Comparison of ENCODE assay signal across 3 cellular contexts in genomic region chr17:48247603-48248002, GRCh38.
TF ChIP-seq lines count a peak whose summit lies in the region.

No MANE protein-coding gene starts in this region.

TF ChIP-seq in A549, 52 proteins besides CTCF, POLR2A, EP300 and RAD21:
- no peak for TF ChIP-seq EHMT2 (IDR thresholded peaks at IDR 0.05; ENCODE audit: low read depth)
- TF ChIP-seq PHF8 (IDR thresholded peaks at IDR 0.05; ENCODE audit: borderline replicate concordance, low read depth) = no peak
- TF ChIP-seq FOSB (CRISPR knock-in tag; IDR thresholded peaks at IDR 0.05) = no peak
- no peak for TF ChIP-seq EHF (CRISPR knock-in tag; IDR thresholded peaks at IDR 0.05)
- no peak for TF ChIP-seq NPAS2 (CRISPR knock-in tag; IDR thresholded peaks at IDR 0.05; ENCODE audit: borderline replicate concordance)
- no peak for TF ChIP-seq SMC3 (IDR thresholded peaks at IDR 0.05)
- no peak for TF ChIP-seq CBX2 (IDR thresholded peaks at IDR 0.05; ENCODE audit: borderline replicate concordance, low read depth)
- TF ChIP-seq PBX3 (IDR thresholded peaks at IDR 0.05) = no peak
- no peak for TF ChIP-seq HEYL (CRISPR knock-in tag; IDR thresholded peaks at IDR 0.05)
- TF ChIP-seq, protein P1, sequence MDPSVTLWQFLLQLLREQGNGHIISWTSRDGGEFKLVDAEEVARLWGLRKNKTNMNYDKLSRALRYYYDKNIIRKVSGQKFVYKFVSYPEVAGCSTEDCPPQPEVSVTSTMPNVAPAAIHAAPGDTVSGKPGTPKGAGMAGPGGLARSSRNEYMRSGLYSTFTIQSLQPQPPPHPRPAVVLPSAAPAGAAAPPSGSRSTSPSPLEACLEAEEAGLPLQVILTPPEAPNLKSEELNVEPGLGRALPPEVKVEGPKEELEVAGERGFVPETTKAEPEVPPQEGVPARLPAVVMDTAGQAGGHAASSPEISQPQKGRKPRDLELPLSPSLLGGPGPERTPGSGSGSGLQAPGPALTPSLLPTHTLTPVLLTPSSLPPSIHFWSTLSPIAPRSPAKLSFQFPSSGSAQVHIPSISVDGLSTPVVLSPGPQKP (IDR thresholded peaks at IDR 0.05; ENCODE audit: low read depth, low read length) = no peak
- TF ChIP-seq NR3C1 (IDR thresholded peaks at IDR 0.05) = no peak
- TF ChIP-seq MAFK (IDR thresholded peaks at IDR 0.05; ENCODE audit: partially characterized antibody) = no peak
- no peak for TF ChIP-seq CBX8 (IDR thresholded peaks at IDR 0.05)
TF ChIP-seq in A549: peak in this region for 0.

TF ChIP-seq in HCT116, 20 proteins besides CTCF, POLR2A, EP300 and RAD21:
- TF ChIP-seq CBX3 (IDR thresholded peaks at IDR 0.05; ENCODE audit: low read depth) (no peak), ZBTB33 (IDR thresholded peaks at IDR 0.05; ENCODE audit: extremely low read depth, insufficient replicate concordance, low read length) (no peak), ZNF274 (IDR thresholded peaks at IDR 0.05; ENCODE audit: low read depth, low read length) (no peak), FOSL1 (IDR thresholded peaks at IDR 0.05; ENCODE audit: low read depth) (no peak), POLR2AphosphoS5 (IDR thresholded peaks at IDR 0.05; ENCODE audit: low read depth, low read length) (no peak), EZH2 (IDR thresholded peaks at IDR 0.05) (no peak), EZH2phosphoT487 (IDR thresholded peaks at IDR 0.05; ENCODE audit: borderline replicate concordance) (no peak), SP1 (IDR thresholded peaks at IDR 0.05; ENCODE audit: low read depth) (no peak), TCF7L2 (IDR thresholded peaks at IDR 0.05; ENCODE audit: borderline replicate concordance, extremely low read depth, insufficient read depth, insufficient read length) (no peak), ELF1 (IDR thresholded peaks at IDR 0.05; ENCODE audit: borderline replicate concordance, low read depth) (no peak), JUND (IDR thresholded peaks at IDR 0.05) (no peak), ZFX (IDR thresholded peaks at IDR 0.05) (no peak), YY1 (IDR thresholded peaks at IDR 0.05; ENCODE audit: extremely low read depth, insufficient replicate concordance, low read depth, low read length) (no peak), EGR1 (IDR thresholded peaks at IDR 0.05; ENCODE audit: low read depth) (no peak), CEBPB (IDR thresholded peaks at IDR 0.05; ENCODE audit: low read depth) (no peak), SIN3A (IDR thresholded peaks at IDR 0.05; ENCODE audit: low read depth) (no peak), SRF (IDR thresholded peaks at IDR 0.05; ENCODE audit: low read depth) (no peak)
- TF ChIP-seq, protein P2, sequence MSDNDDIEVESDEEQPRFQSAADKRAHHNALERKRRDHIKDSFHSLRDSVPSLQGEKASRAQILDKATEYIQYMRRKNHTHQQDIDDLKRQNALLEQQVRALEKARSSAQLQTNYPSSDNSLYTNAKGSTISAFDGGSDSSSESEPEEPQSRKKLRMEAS (IDR thresholded peaks at IDR 0.05) = no peak
- TF ChIP-seq, protein P3, sequence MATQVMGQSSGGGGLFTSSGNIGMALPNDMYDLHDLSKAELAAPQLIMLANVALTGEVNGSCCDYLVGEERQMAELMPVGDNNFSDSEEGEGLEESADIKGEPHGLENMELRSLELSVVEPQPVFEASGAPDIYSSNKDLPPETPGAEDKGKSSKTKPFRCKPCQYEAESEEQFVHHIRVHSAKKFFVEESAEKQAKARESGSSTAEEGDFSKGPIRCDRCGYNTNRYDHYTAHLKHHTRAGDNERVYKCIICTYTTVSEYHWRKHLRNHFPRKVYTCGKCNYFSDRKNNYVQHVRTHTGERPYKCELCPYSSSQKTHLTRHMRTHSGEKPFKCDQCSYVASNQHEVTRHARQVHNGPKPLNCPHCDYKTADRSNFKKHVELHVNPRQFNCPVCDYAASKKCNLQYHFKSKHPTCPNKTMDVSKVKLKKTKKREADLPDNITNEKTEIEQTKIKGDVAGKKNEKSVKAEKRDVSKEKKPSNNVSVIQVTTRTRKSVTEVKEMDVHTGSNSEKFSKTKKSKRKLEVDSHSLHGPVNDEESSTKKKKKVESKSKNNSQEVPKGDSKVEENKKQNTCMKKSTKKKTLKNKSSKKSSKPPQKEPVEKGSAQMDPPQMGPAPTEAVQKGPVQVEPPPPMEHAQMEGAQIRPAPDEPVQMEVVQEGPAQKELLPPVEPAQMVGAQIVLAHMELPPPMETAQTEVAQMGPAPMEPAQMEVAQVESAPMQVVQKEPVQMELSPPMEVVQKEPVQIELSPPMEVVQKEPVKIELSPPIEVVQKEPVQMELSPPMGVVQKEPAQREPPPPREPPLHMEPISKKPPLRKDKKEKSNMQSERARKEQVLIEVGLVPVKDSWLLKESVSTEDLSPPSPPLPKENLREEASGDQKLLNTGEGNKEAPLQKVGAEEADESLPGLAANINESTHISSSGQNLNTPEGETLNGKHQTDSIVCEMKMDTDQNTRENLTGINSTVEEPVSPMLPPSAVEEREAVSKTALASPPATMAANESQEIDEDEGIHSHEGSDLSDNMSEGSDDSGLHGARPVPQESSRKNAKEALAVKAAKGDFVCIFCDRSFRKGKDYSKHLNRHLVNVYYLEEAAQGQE (IDR thresholded peaks at IDR 0.05; ENCODE audit: low read depth) = no peak
- TF ChIP-seq, protein P4, sequence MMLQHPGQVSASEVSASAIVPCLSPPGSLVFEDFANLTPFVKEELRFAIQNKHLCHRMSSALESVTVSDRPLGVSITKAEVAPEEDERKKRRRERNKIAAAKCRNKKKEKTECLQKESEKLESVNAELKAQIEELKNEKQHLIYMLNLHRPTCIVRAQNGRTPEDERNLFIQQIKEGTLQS (IDR thresholded peaks at IDR 0.05) = no peak

TF ChIP-seq in K562, 482 proteins besides CTCF, POLR2A, EP300 and RAD21 (continues in another document):
- TF ChIP-seq ZKSCAN8 (CRISPR knock-in tag; IDR thresholded peaks at IDR 0.05) = peak; percentile 88
- TF ChIP-seq TBP (optimal IDR thresholded peaks at IDR 0.05; ENCODE audit: low read depth, low read length) = no peak
- TF ChIP-seq, protein P5, sequence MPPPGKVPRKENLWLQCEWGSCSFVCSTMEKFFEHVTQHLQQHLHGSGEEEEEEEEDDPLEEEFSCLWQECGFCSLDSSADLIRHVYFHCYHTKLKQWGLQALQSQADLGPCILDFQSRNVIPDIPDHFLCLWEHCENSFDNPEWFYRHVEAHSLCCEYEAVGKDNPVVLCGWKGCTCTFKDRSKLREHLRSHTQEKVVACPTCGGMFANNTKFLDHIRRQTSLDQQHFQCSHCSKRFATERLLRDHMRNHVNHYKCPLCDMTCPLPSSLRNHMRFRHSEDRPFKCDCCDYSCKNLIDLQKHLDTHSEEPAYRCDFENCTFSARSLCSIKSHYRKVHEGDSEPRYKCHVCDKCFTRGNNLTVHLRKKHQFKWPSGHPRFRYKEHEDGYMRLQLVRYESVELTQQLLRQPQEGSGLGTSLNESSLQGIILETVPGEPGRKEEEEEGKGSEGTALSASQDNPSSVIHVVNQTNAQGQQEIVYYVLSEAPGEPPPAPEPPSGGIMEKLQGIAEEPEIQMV (tag; conservative IDR thresholded peaks at IDR 0.05; ENCODE audit: low read depth) = no peak
- TF ChIP-seq POLR3G (IDR thresholded peaks at IDR 0.05; ENCODE audit: extremely low read depth, insufficient read length, insufficient replicate concordance) = no peak
- TF ChIP-seq ZNF224 (CRISPR knock-in tag; IDR thresholded peaks at IDR 0.05) = no peak
- no peak for TF ChIP-seq NR1H2 (CRISPR knock-in tag; IDR thresholded peaks at IDR 0.05)
- no peak for TF ChIP-seq KDM2B (CRISPR knock-in tag; IDR thresholded peaks at IDR 0.05)
- TF ChIP-seq TRIM28 (IDR thresholded peaks at IDR 0.05) = no peak
- no peak for TF ChIP-seq JUNB (CRISPR knock-in tag; conservative IDR thresholded peaks at IDR 0.05)
- TF ChIP-seq RFX5 (IDR thresholded peaks at IDR 0.05; ENCODE audit: low read depth, low read length) = no peak
- TF ChIP-seq, protein P6, sequence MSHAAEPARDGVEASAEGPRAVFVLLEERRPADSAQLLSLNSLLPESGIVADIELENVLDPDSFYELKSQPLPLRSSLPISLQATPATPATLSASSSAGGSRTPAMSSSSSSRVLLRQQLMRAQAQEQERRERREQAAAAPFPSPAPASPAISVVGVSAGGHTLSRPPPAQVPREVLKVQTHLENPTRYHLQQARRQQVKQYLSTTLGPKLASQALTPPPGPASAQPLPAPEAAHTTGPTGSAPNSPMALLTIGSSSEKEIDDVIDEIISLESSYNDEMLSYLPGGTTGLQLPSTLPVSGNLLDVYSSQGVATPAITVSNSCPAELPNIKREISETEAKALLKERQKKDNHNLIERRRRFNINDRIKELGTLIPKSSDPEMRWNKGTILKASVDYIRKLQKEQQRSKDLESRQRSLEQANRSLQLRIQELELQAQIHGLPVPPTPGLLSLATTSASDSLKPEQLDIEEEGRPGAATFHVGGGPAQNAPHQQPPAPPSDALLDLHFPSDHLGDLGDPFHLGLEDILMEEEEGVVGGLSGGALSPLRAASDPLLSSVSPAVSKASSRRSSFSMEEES (CRISPR knock-in tag; IDR thresholded peaks at IDR 0.05) = no peak
- no peak for TF ChIP-seq GTF2E2 (tag; IDR thresholded peaks at IDR 0.05)
- TF ChIP-seq FOS (IDR thresholded peaks at IDR 0.05; ENCODE audit: extremely low read depth, insufficient read length) = no peak
- no peak for TF ChIP-seq ZBTB7A (IDR thresholded peaks at IDR 0.05; ENCODE audit: borderline replicate concordance, control insufficient read depth, low read depth, low read length)
- TF ChIP-seq GABPB2 (CRISPR knock-in tag; conservative IDR thresholded peaks at IDR 0.05) = no peak
- TF ChIP-seq POLR2H (tag; IDR thresholded peaks at IDR 0.05; ENCODE audit: low read depth) = 0 out of 2 replicates have a peak, but pooled peaks have one; percentile 22
- TF ChIP-seq LEF1 (IDR thresholded peaks at IDR 0.05) = no peak
- peak; percentile 36; the same call in 1 of the 2 replicates for TF ChIP-seq CEBPB (tag; IDR thresholded peaks at IDR 0.05)
- no peak for TF ChIP-seq GTF2A2 (tag; IDR thresholded peaks at IDR 0.05)
- TF ChIP-seq TSHZ1 (CRISPR knock-in tag; IDR thresholded peaks at IDR 0.05) = no peak
- TF ChIP-seq ATF4 (CRISPR knock-in tag; IDR thresholded peaks at IDR 0.05) = no peak
- TF ChIP-seq HDAC1 (IDR thresholded peaks at IDR 0.05) = no peak
- TF ChIP-seq ARID1B (IDR thresholded peaks at IDR 0.05) = peak; percentile 38; the same call in 1 of the 2 replicates
- peak; percentile 32 for TF ChIP-seq DACH1 (IDR thresholded peaks at IDR 0.05; ENCODE audit: partially characterized antibody)
- TF ChIP-seq ZC3H11A (IDR thresholded peaks at IDR 0.05; ENCODE audit: low read depth, low read length) = no peak
- TF ChIP-seq E2F8 (IDR thresholded peaks at IDR 0.05; ENCODE audit: low read depth, partially characterized antibody) = no peak
- TF ChIP-seq NCOA2 (IDR thresholded peaks at IDR 0.05; ENCODE audit: partially characterized antibody in 2 of 2) = no peak
- TF ChIP-seq HMG20A (CRISPR knock-in tag; conservative IDR thresholded peaks at IDR 0.05) = no peak
- no peak for TF ChIP-seq ZNF511 (CRISPR knock-in tag; IDR thresholded peaks at IDR 0.05)
- TF ChIP-seq FOXM1 (IDR thresholded peaks at IDR 0.05; ENCODE audit: low read depth) = no peak
- TF ChIP-seq FOXM1 (CRISPR knock-in tag; IDR thresholded peaks at IDR 0.05; ENCODE audit: low read depth) = no peak
- no peak for TF ChIP-seq NR2C2 (CRISPR knock-in tag; IDR thresholded peaks at IDR 0.05)
- no peak for TF ChIP-seq NR2C2 (tag; IDR thresholded peaks at IDR 0.05)
- TF ChIP-seq HLTF (IDR thresholded peaks at IDR 0.05) = no peak
- TF ChIP-seq SOX6 (IDR thresholded peaks at IDR 0.05) = peak; percentile 79; the same call in 1 of the 2 replicates
- no peak for TF ChIP-seq TAF9B (IDR thresholded peaks at IDR 0.05; ENCODE audit: partially characterized antibody)
- TF ChIP-seq STAT5A (IDR thresholded peaks at IDR 0.05; ENCODE audit: borderline replicate concordance, low read length) = 0 out of 2 replicates have a peak, but pooled peaks have one; percentile 33
